ENCODE assay signal across 1 cellular context in genomic region chr9:133023117-133023890, GRCh38.
TF ChIP-seq lines count a peak whose summit lies in the region.

No MANE protein-coding gene starts in this region.

TF ChIP-seq in IMR-90, 13 proteins besides CTCF, POLR2A, EP300 and RAD21 (continued from another document):
- no peak for TF ChIP-seq ELK1 (IDR thresholded peaks at IDR 0.05; ENCODE audit: borderline replicate concordance, low read depth, low read length)
